8 cellular contexts compared by ENCODE assay signal in genomic region chrX:97685753-97686152, GRCh38.
DNase-seq lines count a peak whose midpoint lies in the region; ATAC-seq and TF ChIP-seq lines count a peak whose summit lies in the region.

No MANE protein-coding gene starts in this region.

- no peaks in the 10 kb centered on the region for H3K4me1 ChIP-seq in right lobe of liver

- peak; percentile 66 to 84 (median 76) for TF ChIP-seq CTCF in right lobe of liver (IDR thresholded peaks at IDR 0.05)

- ATAC-seq in GM21717 (IDR thresholded peaks at IDR 0.05; ENCODE audit: unreplicated experiment) (peak; percentile 61), right lobe of liver (peak; percentile 72 to 84 (median 82))

- H3K9me3 ChIP-seq in right lobe of liver = no peaks in the 10 kb centered on the region

- peak; percentile 14 for DNase-seq in NCI-H345 (lab: John Stamatoyannopoulos, UW)
- DNase-seq in NCI-H345 treated with DMSO at 0.1 percent for 48 hours (lab: John Stamatoyannopoulos, UW; ENCODE audit: unreplicated experiment) = no peak
- DNase-seq in NCI-H1105 (lab: John Stamatoyannopoulos, UW) = peak; percentile 35
- DNase-seq in amniotic epithelial cell (ENCODE audit: low read depth) = peak; percentile 40
- peak in 1 of 3 donors; percentile 18 for DNase-seq in right lobe of liver
- no peak for DNase-seq in posterior cingulate gyrus
- DNase-seq in DMS79 (lab: John Stamatoyannopoulos, UW) = no peak

- peaks cover 0 to 4% of the 10 kb centered on the region in 2 donors for H3K27me3 ChIP-seq in right lobe of liver

- no peak overlapping the region for H3K4me3 ChIP-seq in right lobe of liver

- H3K36me3 ChIP-seq in right lobe of liver = no peaks in the 10 kb centered on the region

- H3K27ac ChIP-seq in right lobe of liver = no peak overlapping the region

- 26% methylated on average over 4 of the region's 4 CpGs for WGBS in right lobe of liver (ENCODE audit: insufficient coverage, low coverage, low lambda C conversion rate, missing lambda C conversion rate)

- intact Hi-C loops in right lobe of liver (cut with DNase I) = no loop called here
- intact Hi-C loops in posterior cingulate gyrus (cut with DNase I) = no loop called here

- TF ChIP-seq POLR2A in right lobe of liver (IDR thresholded peaks at IDR 0.05) = no peak

Comparison
In these comparisons a context has a peak if more than half of its experiments do, and no peak if none do; other contexts are left out.
1. DNase-seq: peak in NCI-H345 (single experiment), NCI-H1105 (single experiment) and amniotic epithelial cell (single experiment); none in NCI-H345 treated with DMSO at 0.1 percent for 48 hours (single experiment), posterior cingulate gyrus (0 of 10) and DMS79 (single experiment).